In the genomic region with DNA sequence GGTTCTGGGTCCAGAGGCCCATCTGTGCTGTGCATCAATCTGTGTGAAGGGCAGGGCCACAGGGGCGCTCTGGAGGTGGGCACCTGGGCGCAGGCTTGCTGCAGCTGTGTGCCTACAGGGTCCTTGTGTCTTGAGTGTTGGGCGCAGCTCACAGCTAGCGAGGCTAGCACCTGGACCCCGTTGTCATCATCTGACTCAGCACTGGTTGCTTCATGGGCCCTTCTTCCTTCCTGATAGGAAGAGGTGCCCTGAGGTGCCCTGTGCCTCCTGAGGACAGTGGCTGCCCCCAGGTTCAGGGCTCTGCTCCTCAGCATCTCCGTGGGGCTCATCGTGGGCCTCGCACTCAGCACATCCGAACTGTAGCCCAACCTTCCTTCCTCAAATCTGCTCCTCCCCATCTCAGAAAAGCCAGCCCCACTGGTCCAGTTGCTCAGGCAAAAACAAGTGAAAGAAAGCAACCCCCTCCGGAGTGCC, we compare ENCODE assay signal across 8 cellular contexts. TPM values are rescaled to one million over a fixed set of nuclear protein-coding genes. Genes with fewer than 3 reads are reported as not detected.
DNase-seq lines count a peak whose midpoint lies in the region; ATAC-seq and TF ChIP-seq lines count a peak whose summit lies in the region.

No MANE protein-coding gene starts in this region.

- H3K4me3 ChIP-seq in osteoblast (ENCODE audit: insufficient read depth, low read length) (no peak overlapping the region), Caco-2 (ENCODE audit: low read depth, low read length) (no peak overlapping the region)

- intact Hi-C loops in Caco-2 (cut with micrococcal nuclease; ENCODE audit: unreplicated experiment) = no loop called here

- H3K36me3 ChIP-seq in osteoblast (ENCODE audit: insufficient read depth, low read length) = peaks cover 7% of the 10 kb centered on the region
- H3K36me3 ChIP-seq in Caco-2 (ENCODE audit: control insufficient read depth, insufficient read depth, low read length) = no peaks in the 10 kb centered on the region; the same call in none of the 2 replicates

- H3K9me3 ChIP-seq in osteoblast (ENCODE audit: low read depth, low read length) = no peaks in the 10 kb centered on the region
- no peaks in the 10 kb centered on the region for H3K9me3 ChIP-seq in Caco-2

- H3K4me1 Mint-ChIP-seq in Caco-2 (ENCODE audit: low read depth, unreplicated experiment) = peaks cover 60% of the 10 kb centered on the region

- H3K4me1 ChIP-seq in osteoblast (ENCODE audit: insufficient read depth, low read length) (peaks cover 48% of the 10 kb centered on the region), Caco-2 (peaks cover 49% of the 10 kb centered on the region)

- no TSS peak for BruUV-seq in Caco-2 (replicated peaks; lab: Mats Ljungman, UMichigan)

- peak; percentile 17 for TF ChIP-seq POLR2A in GM15510 (IDR thresholded peaks at IDR 0.05; ENCODE audit: borderline replicate concordance, extremely low read depth, insufficient read length)

- H2AFZ ChIP-seq in osteoblast (ENCODE audit: low read length) = no peak overlapping the region

- H3K9me3 Mint-ChIP-seq in Caco-2 (ENCODE audit: unreplicated experiment) = peaks cover 6% of the 10 kb centered on the region

- CTCF ChIA-PET in Caco-2 (lab: Charles Lee) = no interaction called here

- POLR2A ChIA-PET in Caco-2 (lab: Charles Lee) = interaction anchor here (1.1 kb wide), 1 partner anchor 55 kb away, joined by 3 read pairs; a partner anchor contains a TSS

- peaks cover 52% of the 10 kb centered on the region for H4K20me1 ChIP-seq in osteoblast (ENCODE audit: insufficient read depth, low read length)

- no peaks in the 10 kb centered on the region for H3K27me3 Mint-ChIP-seq in Caco-2 (ENCODE audit: insufficient read depth, unreplicated experiment)

- H3K27me3 ChIP-seq in osteoblast (ENCODE audit: insufficient read depth, low read length) (no peaks in the 10 kb centered on the region), Caco-2 (replicated peaks; ENCODE audit: control insufficient read depth, insufficient read depth, low read length) (no peaks in the 10 kb centered on the region)

- H3K36me3 Mint-ChIP-seq in Caco-2 (ENCODE audit: insufficient read depth, unreplicated experiment) = peaks cover 63% of the 10 kb centered on the region

- no peak for ATAC-seq in GM21367 (IDR thresholded peaks at IDR 0.05; ENCODE audit: unreplicated experiment)

- H3K27ac ChIP-seq in cingulate gyrus (ENCODE audit: low read depth, low read length) (peak overlapping the region; percentile 41), osteoblast (ENCODE audit: low read depth, low read length) (peak overlapping the region; percentile 91)

- H3K4me2 ChIP-seq in osteoblast (ENCODE audit: insufficient read depth, low read length) = peak overlapping the region; percentile 75

- TF ChIP-seq CTCF in osteoblast (IDR thresholded peaks at IDR 0.05; ENCODE audit: extremely low read depth, low read depth, low read length) (no peak), Caco-2 (IDR thresholded peaks at IDR 0.05; ENCODE audit: insufficient read depth in 1 of 2, low read depth in 1 of 2, low read length in 1 of 2, severe bottlenecking in 1 of 2, unreplicated experiment in 1 of 2) (no peak)

- DNase-seq in NAMALWA (ENCODE audit: low spot score) (peak; percentile 52), osteoblast (ENCODE audit: insufficient read length, low spot score, missing footprints) (peak; percentile 54), NCI-H2196 (lab: John Stamatoyannopoulos, UW; ENCODE audit: unreplicated experiment) (no peak), Caco-2 (no peak), GDM1 (lab: John Stamatoyannopoulos, UW) (no peak)

- H3K4me3 Mint-ChIP-seq in Caco-2 (ENCODE audit: unreplicated experiment) = no peak overlapping the region

- H3K79me2 ChIP-seq in osteoblast (ENCODE audit: insufficient read depth, low read length) = peaks cover 96% of the 10 kb centered on the region

- H3K27ac Mint-ChIP-seq in Caco-2 (ENCODE audit: unreplicated experiment) = no peak overlapping the region

RNA-seq across cellular contexts. Expression of a gene that starts 54.8 kb away (rescaled TPM):
- total RNA-seq in osteoblast (48.6 and 48.9 TPM in 2 replicates), Caco-2 (2022) (118 and 126 TPM in 2 replicates)

RNA-seq across cellular contexts. Expression of a gene that starts 55.1 kb away (rescaled TPM):
- 2.7 and 4.3 TPM in 2 replicates for total RNA-seq in osteoblast
- total RNA-seq in Caco-2 (2022) = 3.1 and 3.8 TPM in 2 replicates

RNA-seq across cellular contexts. Expression of a gene that starts 55.7 kb away (rescaled TPM):
- total RNA-seq in osteoblast (160 and 202 TPM in 2 replicates), Caco-2 (2022) (345 and 355 TPM in 2 replicates)

Comparison
In these comparisons a context has a peak if more than half of its experiments do, and no peak if none do; other contexts are left out.
1. DNase-seq: peak in NAMALWA (single experiment) and osteoblast (single experiment); none in NCI-H2196 (single experiment), Caco-2 (0 of 2) and GDM1 (single experiment).